Comparison of ENCODE assay signal across 8 cellular contexts in the genomic region with DNA sequence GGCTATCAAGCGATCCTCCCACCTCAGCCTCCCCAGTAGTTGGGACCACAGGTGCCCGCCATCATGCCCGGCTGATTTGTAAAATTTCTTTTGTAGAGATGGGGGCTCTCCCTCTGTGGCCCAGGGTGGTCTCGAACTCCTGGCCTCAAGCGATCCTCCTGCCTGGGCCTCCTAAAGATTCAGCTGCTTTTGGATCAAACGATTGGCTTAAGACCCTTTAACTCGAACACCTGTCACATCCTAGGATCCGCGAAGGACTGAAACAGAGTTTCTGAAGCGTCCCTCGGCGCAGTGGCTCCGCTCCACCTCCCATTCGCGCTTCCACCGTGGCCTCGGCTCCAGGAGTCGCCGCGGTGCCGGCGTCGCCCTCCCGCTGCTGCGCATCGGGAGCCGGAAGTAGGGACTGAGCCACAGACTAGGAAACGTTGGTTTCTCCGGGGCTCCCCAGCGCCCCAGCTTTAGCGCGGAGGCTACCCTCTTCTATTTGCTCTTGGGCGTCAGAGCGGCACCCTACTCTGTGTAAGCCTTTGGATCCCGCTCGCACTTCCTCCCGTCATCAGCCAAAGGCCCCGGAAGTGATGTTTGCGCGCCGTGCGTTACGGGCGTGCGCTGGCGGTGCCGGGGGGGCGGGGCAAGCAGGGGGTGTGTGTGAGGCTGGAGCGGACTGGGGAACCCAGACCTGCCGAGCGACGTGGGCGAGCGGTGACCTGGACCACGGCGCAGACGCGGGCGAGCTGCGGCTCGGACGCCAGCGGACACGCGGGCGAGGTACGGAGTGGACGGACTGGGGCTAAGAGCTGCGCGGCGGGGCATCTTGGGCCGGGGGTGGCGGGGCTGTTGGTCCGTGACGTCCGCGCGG. TPM values are rescaled to one million over a fixed set of nuclear protein-coding genes. Genes with fewer than 3 reads are reported as not detected.
DNase-seq lines count a peak whose midpoint lies in the region; ATAC-seq and TF ChIP-seq lines count a peak whose summit lies in the region.

No MANE protein-coding gene starts in this region.

- peak overlapping the region; percentile 93 for H3K4me3 Mint-ChIP-seq in T-helper 1 cell treated with Interleukin-12 subunit alpha and Interleukin-12 subunit beta and Interleukin-4 antibody, amounts not matched to agents 30 μg/mL and 1 μg/mL, for 36 hours

- H3K4me3 ChIP-seq in right cardiac atrium (ENCODE audit: low read length) (peak overlapping the region; percentile 72), uterus (peak overlapping the region; percentile 90 to 100)

- TF ChIP-seq POLR2A in uterus (IDR thresholded peaks at IDR 0.05), result peak; percentile 91 to 93

- no peaks in the 10 kb centered on the region for H3K27me3 ChIP-seq in right cardiac atrium (ENCODE audit: control insufficient read depth, insufficient read depth)
- H3K27me3 ChIP-seq in uterus, result no peaks in the 10 kb centered on the region

- DNase-seq in NCI-H1694 (lab: John Stamatoyannopoulos, UW), result peak; percentile 73
- peak; percentile 97 to 99 (median 99) for DNase-seq in right cardiac atrium
- DNase-seq in pulmonary artery endothelial cell (ENCODE audit: low read depth, low spot score), result peak; percentile 74
- DNase-seq in uterus, result peak; percentile 96 to 98

- no peaks in the 10 kb centered on the region for H3K36me3 Mint-ChIP-seq in T-helper 1 cell treated with Interleukin-12 subunit alpha and Interleukin-12 subunit beta and Interleukin-4 antibody, amounts not matched to agents 30 μg/mL and 1 μg/mL, for 36 hours (ENCODE audit: low read depth)

- peak overlapping the region; percentile 92 for H3K27ac ChIP-seq in angular gyrus (ENCODE audit: low read depth, low read length)
- peak overlapping the region; percentile 77 for H3K27ac ChIP-seq in right cardiac atrium (ENCODE audit: low read length)
- peak overlapping the region; percentile 94 to 97 for H3K27ac ChIP-seq in uterus

- WGBS in right cardiac atrium, result 4% methylated on average over 78 of the region's 78 CpGs

- H3K27me3 Mint-ChIP-seq in T-helper 1 cell treated with Interleukin-12 subunit alpha and Interleukin-12 subunit beta and Interleukin-4 antibody, amounts not matched to agents 30 μg/mL and 1 μg/mL, for 36 hours (ENCODE audit: low read depth), result no peaks in the 10 kb centered on the region

- peak; percentile 94 for ATAC-seq in GM18498 (IDR thresholded peaks at IDR 0.05; ENCODE audit: unreplicated experiment)
- peak; percentile 91 for ATAC-seq in HG02885 (IDR thresholded peaks at IDR 0.05; ENCODE audit: poor library complexity, unreplicated experiment)
- ATAC-seq in right cardiac atrium, result peak; percentile 99

- H3K9me3 Mint-ChIP-seq in T-helper 1 cell treated with Interleukin-12 subunit alpha and Interleukin-12 subunit beta and Interleukin-4 antibody, amounts not matched to agents 30 μg/mL and 1 μg/mL, for 36 hours, result no peaks in the 10 kb centered on the region

- no peak for TF ChIP-seq CTCF in uterus (IDR thresholded peaks at IDR 0.05)

- H3K4me1 ChIP-seq in right cardiac atrium (ENCODE audit: control insufficient read depth, insufficient read depth, low read length) (no peaks in the 10 kb centered on the region), uterus (no peaks in the 10 kb centered on the region)

- intact Hi-C loops in right cardiac atrium (cut with DNase I), result no loop called here
- intact Hi-C loops in uterus (cut with DNase I; ENCODE audit: low total_unique reads), result no loop called here

- peaks cover 22% of the 10 kb centered on the region for H3K4me1 Mint-ChIP-seq in T-helper 1 cell treated with Interleukin-12 subunit alpha and Interleukin-12 subunit beta and Interleukin-4 antibody, amounts not matched to agents 30 μg/mL and 1 μg/mL, for 36 hours (ENCODE audit: low read depth)

- H3K9me3 ChIP-seq in right cardiac atrium (ENCODE audit: control insufficient read depth, low read length) (no peaks in the 10 kb centered on the region), uterus (no peaks in the 10 kb centered on the region)

- H3K36me3 ChIP-seq in uterus, result no peaks in the 10 kb centered on the region

- peak overlapping the region; percentile 89 for H3K27ac Mint-ChIP-seq in T-helper 1 cell treated with Interleukin-12 subunit alpha and Interleukin-12 subunit beta and Interleukin-4 antibody, amounts not matched to agents 30 μg/mL and 1 μg/mL, for 36 hours

RNA-seq across cellular contexts. Expression of gene KCTD7, which starts 53.0 kb away (rescaled TPM):
- 10 to 100 TPM in 2 of 4 donors, 1 to 10 TPM in 2; 5.9 to 13.2 (median 10.2) TPM for total RNA-seq in right cardiac atrium
- polyA plus RNA-seq in right cardiac atrium, result 8.5 TPM
- total RNA-seq in pulmonary artery endothelial cell, result 4.6 and 5.8 TPM in 2 replicates
- total RNA-seq in uterus, result 10 to 100 TPM in 3 of 4 donors, 1 to 10 TPM in 1; 8.7 to 23.5 (median 17.8) TPM

RNA-seq across cellular contexts. Expression of gene RABGEF1, which starts 58.8 kb away (rescaled TPM):
- total RNA-seq in right cardiac atrium (10 to 100 TPM; 11.4 to 19.0 (median 16.5) TPM), pulmonary artery endothelial cell (20.2 and 22.6 TPM in 2 replicates), uterus (10 to 100 TPM; 13.1 to 38.3 (median 25.4) TPM)
- polyA plus RNA-seq in right cardiac atrium, result 7.7 TPM

Comparison
In these comparisons a context has a peak if more than half of its experiments do, and no peak if none do; other contexts are left out.
1. Peak in every context shown above with its lines: DNase-seq, ATAC-seq, H3K4me3 ChIP-seq and H3K27ac ChIP-seq.